In genomic region chr19:40754611-40755247, GRCh38 we compare ENCODE assay signal across 9 cellular contexts. TPM values are rescaled to one million over a fixed set of nuclear protein-coding genes. Genes with fewer than 3 reads are reported as not detected.
DNase-seq lines count a peak whose midpoint lies in the region; ATAC-seq and TF ChIP-seq lines count a peak whose summit lies in the region.
"Had no signal": no experiment of that assay in that cellular context is flagged by ENCODE, and none has a peak within 500 bp of the region (broad histone marks: within the 10 kb centered on the region; RNA-seq: fewer than 3 reads in every experiment).

No MANE protein-coding gene starts in this region.

- peaks cover 2% of the 10 kb centered on the region for H3K4me1 ChIP-seq in cardiac muscle cell (ENCODE audit: low read depth)

- TF ChIP-seq CTCF in cardiac muscle cell (IDR thresholded peaks at IDR 0.05; ENCODE audit: low read depth, low read length) (no peak), mesothelial cell of epicardium (IDR thresholded peaks at IDR 0.05; ENCODE audit: unreplicated experiment) (no peak)

- intact Hi-C loops in Right ventricle myocardium inferior (cut with DNase I): no loop called here

- ATAC-seq in Right ventricle myocardium inferior (no peak), HG03442 (IDR thresholded peaks at IDR 0.05; ENCODE audit: unreplicated experiment) (no peak)

- CTCF ChIA-PET in activated naive CD4-positive, alpha-beta T cell treated with anti-CD3 and anti-CD28 coated beads, Interleukin-2, amount 10 ng/mL, durations not matched to agents 7 days and 5 days (lab: Charles Lee): interaction anchor here (0.6 to 3.3 kb wide), 4 partner anchors 44 to 154 kb away, joined by 3 to 24 read pairs (median 4); partner anchors contain the start of gene EGLN2

- peaks cover 63% of the 10 kb centered on the region for H3K36me3 Mint-ChIP-seq in activated naive CD4-positive, alpha-beta T cell treated with anti-CD3 and anti-CD28 coated beads, Interleukin-2, amount 10 ng/mL, durations not matched to agents 7 days and 5 days
- peaks cover 25% of the 10 kb centered on the region for H3K36me3 Mint-ChIP-seq in mesothelial cell of epicardium

- H3K27ac Mint-ChIP-seq in activated naive CD4-positive, alpha-beta T cell treated with anti-CD3 and anti-CD28 coated beads, Interleukin-2, amount 10 ng/mL, durations not matched to agents 7 days and 5 days: peak overlapping the region; percentile 88
- peak overlapping the region; percentile 96 for H3K27ac Mint-ChIP-seq in mesothelial cell of epicardium

- H3K27ac ChIP-seq in cardiac muscle cell: peak overlapping the region; percentile 36

- H3K27me3 Mint-ChIP-seq in activated naive CD4-positive, alpha-beta T cell treated with anti-CD3 and anti-CD28 coated beads, Interleukin-2, amount 10 ng/mL, durations not matched to agents 7 days and 5 days: no peaks in the 10 kb centered on the region
- no peaks in the 10 kb centered on the region for H3K27me3 Mint-ChIP-seq in mesothelial cell of epicardium (ENCODE audit: low read depth)

- H3K9me3 Mint-ChIP-seq in activated naive CD4-positive, alpha-beta T cell treated with anti-CD3 and anti-CD28 coated beads, Interleukin-2, amount 10 ng/mL, durations not matched to agents 7 days and 5 days: no peaks in the 10 kb centered on the region
- H3K9me3 Mint-ChIP-seq in mesothelial cell of epicardium: no peaks in the 10 kb centered on the region

- H3K4me1 Mint-ChIP-seq in activated naive CD4-positive, alpha-beta T cell treated with anti-CD3 and anti-CD28 coated beads, Interleukin-2, amount 10 ng/mL, durations not matched to agents 7 days and 5 days: peaks cover 62% of the 10 kb centered on the region
- peaks cover 39% of the 10 kb centered on the region for H3K4me1 Mint-ChIP-seq in mesothelial cell of epicardium

- peaks cover 17% of the 10 kb centered on the region for H3K36me3 ChIP-seq in cardiac muscle cell

- peak in 1 of 2 donors; percentile 30 for DNase-seq in cardiac muscle cell (ENCODE audit: low read depth in 1 of 2, low spot score in 1 of 2)
- no peak for DNase-seq in Right ventricle myocardium inferior (ENCODE audit: missing footprints)
- DNase-seq in activated naive CD4-positive, alpha-beta T cell treated with anti-CD3 and anti-CD28 coated beads, Interleukin-2, amount 10 ng/mL, durations not matched to agents 7 days and 5 days: peak; percentile 38
- no peak for DNase-seq in mesothelial cell of epicardium (ENCODE audit: low spot score in 2 of 2, unreplicated experiment in 2 of 2)
- no peak for DNase-seq in LoVo (ENCODE audit: low spot score)
- DNase-seq in DMS153 (lab: John Stamatoyannopoulos, UW): no peak
- DNase-seq in cortex of kidney (lab: John Stamatoyannopoulos, UW): no peak
- DNase-seq: NCI-H510A had no signal

- no peaks in the 10 kb centered on the region for H3K27me3 ChIP-seq in cardiac muscle cell

- no peaks in the 10 kb centered on the region for H3K9me3 ChIP-seq in cardiac muscle cell (ENCODE audit: low read depth)

- peak overlapping the region; percentile 74 for H3K4me3 Mint-ChIP-seq in activated naive CD4-positive, alpha-beta T cell treated with anti-CD3 and anti-CD28 coated beads, Interleukin-2, amount 10 ng/mL, durations not matched to agents 7 days and 5 days
- H3K4me3 Mint-ChIP-seq in mesothelial cell of epicardium: peak overlapping the region; percentile 51

- H3K4me3 ChIP-seq in cardiac muscle cell: no peak overlapping the region

RNA-seq across cellular contexts. Expression of gene SNRPA, which starts 3.7 kb away (rescaled TPM):
- total RNA-seq in cardiac muscle cell (158 and 230 TPM in 2 replicates), Right ventricle myocardium inferior (32.4 TPM), mesothelial cell of epicardium (109 to 121 TPM (median 111 TPM) in 3 replicates)
- polyA plus RNA-seq in cardiac muscle cell: 145 and 155 TPM in 2 replicates

RNA-seq across cellular contexts. Expression of gene ACTMAP, which starts 4.5 kb away (rescaled TPM):
- total RNA-seq in cardiac muscle cell (7.6 and 9.6 TPM in 2 replicates), Right ventricle myocardium inferior (6.4 TPM), mesothelial cell of epicardium (14.2 to 18.4 TPM (median 15.0 TPM) in 3 replicates)
- polyA plus RNA-seq in cardiac muscle cell: 30.4 and 40.0 TPM in 2 replicates

RNA-seq across cellular contexts. Expression of gene MIA, which starts 20.6 kb away (rescaled TPM):
- total RNA-seq in cardiac muscle cell: not detected in 2 replicates
- polyA plus RNA-seq in cardiac muscle cell: not detected in 2 replicates
- not detected for total RNA-seq in Right ventricle myocardium inferior
- 1.2 to 2.7 TPM (median 1.4 TPM) in 3 replicates for total RNA-seq in mesothelial cell of epicardium

RNA-seq across cellular contexts. Expression of gene RAB4B, which starts 23.3 kb away (rescaled TPM):
- total RNA-seq in cardiac muscle cell: 15.8 and 21.8 TPM in 2 replicates
- polyA plus RNA-seq in cardiac muscle cell: 21.3 and 38.9 TPM in 2 replicates
- total RNA-seq in Right ventricle myocardium inferior: 13.3 TPM
- 13.2 to 15.8 TPM (median 14.5 TPM) in 3 replicates for total RNA-seq in mesothelial cell of epicardium

RNA-seq across cellular contexts. Expression of gene ITPKC, which starts 37.8 kb away (rescaled TPM):
- 19.1 and 19.4 TPM in 2 replicates for total RNA-seq in cardiac muscle cell
- 12.5 and 15.4 TPM in 2 replicates for polyA plus RNA-seq in cardiac muscle cell
- 12.6 TPM for total RNA-seq in Right ventricle myocardium inferior
- total RNA-seq in mesothelial cell of epicardium: 26.2 to 28.3 TPM (median 27.0 TPM) in 3 replicates
